ENCODE assay signal across 8 cellular contexts in the genomic region with DNA sequence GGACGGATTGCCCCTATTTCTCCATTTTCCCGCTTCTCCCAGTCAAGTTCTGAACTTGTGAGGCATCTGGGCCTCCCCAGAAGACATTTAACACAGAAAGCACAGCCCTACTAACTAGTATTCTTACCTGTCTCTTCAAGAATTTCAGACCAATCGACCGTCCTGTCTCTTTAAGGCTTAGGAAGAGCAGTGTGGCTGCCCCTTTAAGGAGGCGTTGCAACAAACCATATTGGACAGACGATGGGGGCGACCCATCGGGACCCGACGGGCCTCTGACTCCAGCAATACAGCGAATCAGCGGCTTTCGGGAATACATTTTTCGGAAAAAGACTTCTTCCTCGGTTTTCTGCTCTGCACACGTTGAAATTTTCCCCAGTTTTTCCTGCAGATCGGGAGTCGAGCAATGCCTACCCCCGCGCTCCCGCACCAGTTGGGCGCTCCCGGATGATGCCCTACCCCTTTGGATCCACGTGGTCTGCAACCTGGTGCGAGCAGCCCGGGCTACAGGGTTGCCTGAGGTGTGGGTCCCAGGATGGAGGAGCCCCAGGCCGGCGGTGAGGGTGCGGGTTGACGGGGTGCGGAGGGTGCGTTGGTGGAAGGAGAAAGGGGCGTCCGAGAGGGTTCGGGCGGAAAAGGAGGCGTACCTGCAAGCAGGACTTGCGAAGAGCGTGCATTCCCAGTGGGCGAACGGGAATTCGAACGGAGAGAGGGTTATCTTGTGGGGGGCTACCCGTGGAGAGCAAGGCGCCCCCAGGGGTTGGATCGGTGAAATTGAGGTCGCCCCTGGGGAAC. TPM values are rescaled to one million over a fixed set of nuclear protein-coding genes. Genes with fewer than 3 reads are reported as not detected.
DNase-seq lines count a peak whose midpoint lies in the region; ATAC-seq and TF ChIP-seq lines count a peak whose summit lies in the region.

A gene with protein sequence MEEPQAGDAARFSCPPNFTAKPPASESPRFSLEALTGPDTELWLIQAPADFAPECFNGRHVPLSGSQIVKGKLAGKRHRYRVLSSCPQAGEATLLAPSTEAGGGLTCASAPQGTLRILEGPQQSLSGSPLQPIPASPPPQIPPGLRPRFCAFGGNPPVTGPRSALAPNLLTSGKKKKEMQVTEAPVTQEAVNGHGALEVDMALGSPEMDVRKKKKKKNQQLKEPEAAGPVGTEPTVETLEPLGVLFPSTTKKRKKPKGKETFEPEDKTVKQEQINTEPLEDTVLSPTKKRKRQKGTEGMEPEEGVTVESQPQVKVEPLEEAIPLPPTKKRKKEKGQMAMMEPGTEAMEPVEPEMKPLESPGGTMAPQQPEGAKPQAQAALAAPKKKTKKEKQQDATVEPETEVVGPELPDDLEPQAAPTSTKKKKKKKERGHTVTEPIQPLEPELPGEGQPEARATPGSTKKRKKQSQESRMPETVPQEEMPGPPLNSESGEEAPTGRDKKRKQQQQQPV (plus strand): TSS at position 480 of the 792 bp plus-strand sequence. CDS start 53 bp downstream, at position 533.

- H3K9me3 Mint-ChIP-seq in T-helper 1 cell treated with Interleukin-12 subunit alpha and Interleukin-12 subunit beta and Interleukin-4 antibody, amounts not matched to agents 30 μg/mL and 1 μg/mL, for 36 hours, result no peaks in the 10 kb centered on the region
- no peaks in the 10 kb centered on the region for H3K9me3 Mint-ChIP-seq in progenitor cell of endocrine pancreas (ENCODE audit: low read depth)

- ATAC-seq in HG02840 (IDR thresholded peaks at IDR 0.05; ENCODE audit: low FRiP score, unreplicated experiment) (peak; percentile 74), left cardiac atrium (peak; percentile 66 to 67)

- in situ Hi-C loops in GM13976 (cut with MboI; ENCODE audit: low sequenced_read_pairs, unreplicated experiment), result no loop called here

- intact Hi-C loops in left cardiac atrium (cut with DNase I), result no loop called here

- peak; percentile 92 for DNase-seq in GM13976 (ENCODE audit: low spot score)
- DNase-seq in NCI-H146 treated with DMSO at 0.1 percent for 48 hours (lab: John Stamatoyannopoulos, UW; ENCODE audit: unreplicated experiment), result peak; percentile 91
- peak; percentile 65 for DNase-seq in amniotic stem cell (lab: John Stamatoyannopoulos, UW)
- peak; percentile 82 for DNase-seq in left cardiac atrium
- DNase-seq in progenitor cell of endocrine pancreas (ENCODE audit: low spot score, unreplicated experiment), result peak; percentile 64
- peak; percentile 81 for DNase-seq in ureter (ENCODE audit: low spot score)

- TF ChIP-seq CTCF in GM13976 (IDR thresholded peaks at IDR 0.05; ENCODE audit: borderline replicate concordance, control extremely low read depth, extremely low read depth, insufficient read depth, missing control alignments) (no peak), progenitor cell of endocrine pancreas (IDR thresholded peaks at IDR 0.05; ENCODE audit: unreplicated experiment) (no peak)

- H3K4me1 Mint-ChIP-seq in T-helper 1 cell treated with Interleukin-12 subunit alpha and Interleukin-12 subunit beta and Interleukin-4 antibody, amounts not matched to agents 30 μg/mL and 1 μg/mL, for 36 hours (ENCODE audit: low read depth), result peaks cover 24% of the 10 kb centered on the region
- peaks cover 12% of the 10 kb centered on the region for H3K4me1 Mint-ChIP-seq in progenitor cell of endocrine pancreas (ENCODE audit: low read depth)

- H3K4me3 Mint-ChIP-seq in T-helper 1 cell treated with Interleukin-12 subunit alpha and Interleukin-12 subunit beta and Interleukin-4 antibody, amounts not matched to agents 30 μg/mL and 1 μg/mL, for 36 hours, result peak within 1 kb of the TSS; percentile 90
- peak within 1 kb of the TSS; percentile 96 for H3K4me3 Mint-ChIP-seq in progenitor cell of endocrine pancreas (ENCODE audit: low read depth)

- peak within 1 kb of the TSS; percentile 96 for H3K27ac Mint-ChIP-seq in T-helper 1 cell treated with Interleukin-12 subunit alpha and Interleukin-12 subunit beta and Interleukin-4 antibody, amounts not matched to agents 30 μg/mL and 1 μg/mL, for 36 hours
- peak within 1 kb of the TSS; percentile 99 for H3K27ac Mint-ChIP-seq in progenitor cell of endocrine pancreas

- H3K27me3 Mint-ChIP-seq in T-helper 1 cell treated with Interleukin-12 subunit alpha and Interleukin-12 subunit beta and Interleukin-4 antibody, amounts not matched to agents 30 μg/mL and 1 μg/mL, for 36 hours (ENCODE audit: low read depth), result peaks cover 28% of the 10 kb centered on the region
- H3K27me3 Mint-ChIP-seq in progenitor cell of endocrine pancreas, result peaks cover 24% of the 10 kb centered on the region

- H3K36me3 Mint-ChIP-seq in T-helper 1 cell treated with Interleukin-12 subunit alpha and Interleukin-12 subunit beta and Interleukin-4 antibody, amounts not matched to agents 30 μg/mL and 1 μg/mL, for 36 hours (ENCODE audit: low read depth), result peaks cover 8% of the 10 kb centered on the region
- peaks cover 7% of the 10 kb centered on the region for H3K36me3 Mint-ChIP-seq in progenitor cell of endocrine pancreas (ENCODE audit: insufficient read depth)

RNA-seq across cellular contexts. Expression of the gene that starts here (rescaled TPM):
- 1 to 10 TPM; 4.6 to 5.5 TPM for total RNA-seq in left cardiac atrium
- total RNA-seq in progenitor cell of endocrine pancreas, result 7.4 and 8.9 TPM in 2 replicates
- total RNA-seq in ureter, result 6.9 TPM

Comparison
In these comparisons a context has a peak if more than half of its experiments do, and no peak if none do; other contexts are left out.
1. Peak in every context shown above with its lines: DNase-seq and ATAC-seq.